8 cellular contexts compared by ENCODE assay signal in genomic region chr9:6413365-6414263, GRCh38. TPM values are rescaled to one million over a fixed set of nuclear protein-coding genes. Genes with fewer than 3 reads are reported as not detected.
DNase-seq lines count a peak whose midpoint lies in the region; ATAC-seq and TF ChIP-seq lines count a peak whose summit lies in the region.

No MANE protein-coding gene starts in this region.

- TF ChIP-seq CTCF in DND-41 (IDR thresholded peaks at IDR 0.05; ENCODE audit: borderline replicate concordance, extremely low read depth, low read length, poor library complexity, severe bottlenecking): no peak
- no peak for TF ChIP-seq CTCF in lung (IDR thresholded peaks at IDR 0.05; ENCODE audit: control extremely low read depth, extremely low read depth)

- intact Hi-C loops in dendritic cell treated with granulocyte-macrophage colony-stimulating factor and Interleukin-4, amounts not matched to agents 40 ng/mL and 50 ng/mL, for 4 days (cut with micrococcal nuclease): loop anchor here (2.0 to 10.0 kb wide), 3 partner anchors 267 to 399 kb away; partner anchors contain the start of genes KDM4C and RANBP6

- peak overlapping the region; percentile 86 for H3K4me3 Mint-ChIP-seq in dendritic cell treated with granulocyte-macrophage colony-stimulating factor and Interleukin-4, amounts not matched to agents 40 ng/mL and 50 ng/mL, for 4 days

- peaks cover 55% of the 10 kb centered on the region for H3K79me2 ChIP-seq in DND-41 (ENCODE audit: insufficient read depth, low read length)

- H3K9me3 ChIP-seq in DND-41 (ENCODE audit: insufficient read depth, low read length, severe bottlenecking): peaks cover 4% of the 10 kb centered on the region
- H3K9me3 ChIP-seq in lung (ENCODE audit: control insufficient read depth in 2 of 2, insufficient read depth in 1 of 2, low read length in 1 of 2): no peaks in the 10 kb centered on the region

- H3K9me3 Mint-ChIP-seq in dendritic cell treated with granulocyte-macrophage colony-stimulating factor and Interleukin-4, amounts not matched to agents 40 ng/mL and 50 ng/mL, for 4 days: no peaks in the 10 kb centered on the region

- peak overlapping the region; percentile 66 for H3K4me2 ChIP-seq in DND-41 (ENCODE audit: insufficient read depth, low read length)

- peak overlapping the region; percentile 87 for H3K27ac Mint-ChIP-seq in dendritic cell treated with granulocyte-macrophage colony-stimulating factor and Interleukin-4, amounts not matched to agents 40 ng/mL and 50 ng/mL, for 4 days

- H3K27ac ChIP-seq in DND-41 (ENCODE audit: low read length) (peak overlapping the region; percentile 87), lung (ENCODE audit: low read depth in 1 of 2, low read length in 1 of 2) (peak overlapping the region; percentile 75 to 87)

- ATAC-seq in DND-41 (ENCODE audit: insufficient read depth, low read depth) (peak; percentile 25), GM21529 (IDR thresholded peaks at IDR 0.05; ENCODE audit: unreplicated experiment) (peak; percentile 6), lung (ENCODE audit: insufficient read depth, low FRiP score) (peak; percentile 10)

- H3K27me3 Mint-ChIP-seq in dendritic cell treated with granulocyte-macrophage colony-stimulating factor and Interleukin-4, amounts not matched to agents 40 ng/mL and 50 ng/mL, for 4 days: no peaks in the 10 kb centered on the region

- H3K36me3 ChIP-seq in DND-41 (ENCODE audit: insufficient read depth, low read length) (peaks cover 9% of the 10 kb centered on the region), lung (ENCODE audit: control insufficient read depth in 2 of 2, insufficient read depth in 2 of 2, low read length in 2 of 2) (peaks cover 0 to 4% of the 10 kb centered on the region in 2 donors)

- H3K4me3 ChIP-seq in DND-41 (ENCODE audit: low read depth in 1 of 2, low read length in 2 of 2) (peak overlapping the region; percentile 69 to 72), lung (peak overlapping the region; percentile 96)

- TF ChIP-seq RAD21 in Ishikawa (IDR thresholded peaks at IDR 0.05; ENCODE audit: low read depth): no peak

- peaks cover 42% of the 10 kb centered on the region for H4K20me1 ChIP-seq in DND-41 (ENCODE audit: insufficient read depth, low read length)

- H2AFZ ChIP-seq in DND-41 (ENCODE audit: low read depth, low read length): peak overlapping the region; percentile 61

- DNase-seq in DND-41 (peak; percentile 37), lung (ENCODE audit: low spot score) (peak; percentile 41), KG1 (lab: John Stamatoyannopoulos, UW) (no peak)
- DNase-seq in activated CD4-positive, alpha-beta T cell treated with anti-CD3 and anti-CD28 coated beads for 1 hour: peak; percentile 30
- peak; percentile 52 for DNase-seq in stimulated activated CD8-positive, alpha-beta memory T cell treated with anti-CD3 and anti-CD28 coated beads, Interleukin-4, amount 100 ng/mL, for 48 hours

- 0 out of 2 replicates have a peak, but pooled peaks have one; percentile 2 for TF ChIP-seq EP300 in Ishikawa (IDR thresholded peaks at IDR 0.05; ENCODE audit: borderline replicate concordance)

- peaks cover 6% of the 10 kb centered on the region for H3K36me3 Mint-ChIP-seq in dendritic cell treated with granulocyte-macrophage colony-stimulating factor and Interleukin-4, amounts not matched to agents 40 ng/mL and 50 ng/mL, for 4 days (ENCODE audit: low read depth)

- H3K4me1 Mint-ChIP-seq in dendritic cell treated with granulocyte-macrophage colony-stimulating factor and Interleukin-4, amounts not matched to agents 40 ng/mL and 50 ng/mL, for 4 days (ENCODE audit: low read depth): peaks cover 32% of the 10 kb centered on the region

- H3K4me1 ChIP-seq in DND-41 (ENCODE audit: insufficient read depth, low read length) (peaks cover 37% of the 10 kb centered on the region), lung (ENCODE audit: control insufficient read depth in 2 of 2, insufficient read depth in 2 of 2, low read length in 2 of 2) (peaks cover 3 to 16% of the 10 kb centered on the region in 2 donors)

- no peaks in the 10 kb centered on the region for H3K27me3 ChIP-seq in DND-41 (ENCODE audit: insufficient read depth, low read length, poor library complexity)
- H3K27me3 ChIP-seq in lung (ENCODE audit: control insufficient read depth, insufficient read depth): no peaks in the 10 kb centered on the region

- 0% methylated on average over 82 to 93 of the region's 93 CpGs for WGBS in lung, 2 donors

- H3K9ac ChIP-seq in DND-41 (ENCODE audit: low read depth, low read length): peak overlapping the region; percentile 94

TF ChIP-seq in Ishikawa, 13 proteins besides CTCF, POLR2A, EP300 and RAD21:
- TF ChIP-seq CREB1 (IDR thresholded peaks at IDR 0.05; ENCODE audit: low read depth) (no peak), TEAD4 (IDR thresholded peaks at IDR 0.05) (0 out of 2 replicates have a peak, but pooled peaks have one; percentile 19), MAX (IDR thresholded peaks at IDR 0.05) (no peak; the same call in none of the 2 replicates), YY1 (IDR thresholded peaks at IDR 0.05; ENCODE audit: low read depth) (peak; percentile 68), ZBTB7A (IDR thresholded peaks at IDR 0.05; ENCODE audit: low read depth) (peak; percentile 51; the same call in 1 of the 2 replicates)

RNA-seq across cellular contexts. Expression of gene UHRF2, which starts 0.6 kb away (rescaled TPM):
- total RNA-seq in lung: 100 to 1,000 TPM in 1 of 2 donors, 10 to 100 TPM in 1; 26.8 to 108 TPM
- polyA plus RNA-seq in lung: 10 to 100 TPM; 13.4 to 17.3 TPM
